In the genomic region with DNA sequence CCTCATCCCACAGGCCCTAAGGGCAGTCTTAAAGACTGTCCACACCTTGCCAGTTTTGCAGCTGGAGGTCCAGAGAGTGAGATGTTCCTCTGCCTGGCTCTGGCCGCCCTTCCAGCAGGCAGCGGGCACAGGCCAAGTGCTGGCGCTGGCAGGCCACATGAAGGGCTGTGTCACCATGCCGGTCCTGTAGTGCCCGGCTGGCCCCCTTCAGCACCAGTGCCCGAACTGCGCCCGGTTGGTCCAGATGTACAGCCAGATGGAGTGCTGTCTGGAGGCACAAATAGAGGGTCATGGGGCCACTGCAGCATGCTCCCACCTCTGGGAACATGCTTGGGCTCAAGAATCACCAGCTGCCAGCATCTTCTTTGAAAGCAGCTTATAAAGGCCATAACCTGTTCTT, we compare ENCODE assay signal across 1 cellular context.
TF ChIP-seq lines count a peak whose summit lies in the region.

No MANE protein-coding gene starts in this region.

TF ChIP-seq in GM12878, 131 proteins besides CTCF, POLR2A, EP300 and RAD21:
- TF ChIP-seq POLR2AphosphoS5 (IDR thresholded peaks at IDR 0.05; ENCODE audit: low read length) (peak; percentile 11; the same call in 1 of the 2 replicates), GATAD2B (conservative IDR thresholded peaks at IDR 0.05; ENCODE audit: low read depth) (peak; percentile 5; the same call in 1 of the 2 replicates), LARP7 (IDR thresholded peaks at IDR 0.05) (0 out of 2 replicates have a peak, but pooled peaks have one; percentile 37), MEF2B (IDR thresholded peaks at IDR 0.05; ENCODE audit: partially characterized antibody, poor library complexity, severe bottlenecking) (no peak), MYC (IDR thresholded peaks at IDR 0.05; ENCODE audit: insufficient read depth, insufficient read length, insufficient replicate concordance, low read length, severe bottlenecking) (no peak)
